1 cellular context compared by ENCODE assay signal in genomic region chr3:9422712-9423424, GRCh38.
TF ChIP-seq lines count a peak whose summit lies in the region.

No MANE protein-coding gene starts in this region.

TF ChIP-seq in HepG2, 621 proteins besides CTCF, POLR2A, EP300 and RAD21 (continued from another document and continues in another):
- TF ChIP-seq ZNF839 (CRISPR knock-in tag; IDR thresholded peaks at IDR 0.05; ENCODE audit: borderline replicate concordance) = no peak
- no peak for TF ChIP-seq ZNF577 (CRISPR knock-in tag; IDR thresholded peaks at IDR 0.05; ENCODE audit: borderline replicate concordance, low read depth)
- TF ChIP-seq ZNF788 (CRISPR knock-in tag; IDR thresholded peaks at IDR 0.05; ENCODE audit: borderline replicate concordance) = peak; percentile 79; the same call in 1 of the 2 replicates
- peak; percentile 34; the same call in 1 of the 2 replicates for TF ChIP-seq RFXANK (CRISPR knock-in tag; IDR thresholded peaks at IDR 0.05)
- TF ChIP-seq THAP9 (CRISPR knock-in tag; IDR thresholded peaks at IDR 0.05; ENCODE audit: borderline replicate concordance) = no peak
- no peak for TF ChIP-seq RELA (CRISPR knock-in tag; IDR thresholded peaks at IDR 0.05)
- no peak for TF ChIP-seq ZNF703 (CRISPR knock-in tag; IDR thresholded peaks at IDR 0.05; ENCODE audit: borderline replicate concordance)
- peak; percentile 17; the same call in 1 of the 2 replicates for TF ChIP-seq ZNF205 (CRISPR knock-in tag; IDR thresholded peaks at IDR 0.05)
- no peak for TF ChIP-seq ZNF784 (CRISPR knock-in tag; IDR thresholded peaks at IDR 0.05; ENCODE audit: borderline replicate concordance)
- TF ChIP-seq ZNF660 (CRISPR knock-in tag; IDR thresholded peaks at IDR 0.05; ENCODE audit: borderline replicate concordance, low read depth) = no peak
- TF ChIP-seq ZNF83 (CRISPR knock-in tag; IDR thresholded peaks at IDR 0.05; ENCODE audit: borderline replicate concordance) = no peak
- TF ChIP-seq KLF6 (CRISPR knock-in tag; IDR thresholded peaks at IDR 0.05) = peak; percentile 59
- TF ChIP-seq ZNF414 (CRISPR knock-in tag; IDR thresholded peaks at IDR 0.05) = no peak; the same call in 1 of the 2 replicates
- TF ChIP-seq FOSL2 (CRISPR knock-in tag; IDR thresholded peaks at IDR 0.05) = peak; percentile 82
- no peak for TF ChIP-seq TP53 (CRISPR knock-in tag; conservative IDR thresholded peaks at IDR 0.05)
- TF ChIP-seq ZNF737 (CRISPR knock-in tag; IDR thresholded peaks at IDR 0.05; ENCODE audit: borderline replicate concordance) = no peak
- no peak for TF ChIP-seq MAF1 (CRISPR knock-in tag; IDR thresholded peaks at IDR 0.05; ENCODE audit: borderline replicate concordance)
- peak; percentile 82; the same call in 1 of the 2 replicates for TF ChIP-seq PRDM10 (CRISPR knock-in tag; IDR thresholded peaks at IDR 0.05; ENCODE audit: low read depth)
- TF ChIP-seq NFATC3 (CRISPR knock-in tag; IDR thresholded peaks at IDR 0.05) = 0 out of 2 replicates have a peak, but pooled peaks have one; percentile 18
- no peak for TF ChIP-seq ZNF333 (CRISPR knock-in tag; IDR thresholded peaks at IDR 0.05; ENCODE audit: borderline replicate concordance)
- TF ChIP-seq CEBPZ (IDR thresholded peaks at IDR 0.05; ENCODE audit: low read length) = no peak
- no peak for TF ChIP-seq IKZF1 (IDR thresholded peaks at IDR 0.05)
- TF ChIP-seq JUNB (CRISPR knock-in tag; IDR thresholded peaks at IDR 0.05; ENCODE audit: borderline replicate concordance) = no peak
- TF ChIP-seq AKNA (CRISPR knock-in tag; IDR thresholded peaks at IDR 0.05; ENCODE audit: borderline replicate concordance) = no peak
- no peak for TF ChIP-seq HCFC1 (IDR thresholded peaks at IDR 0.05; ENCODE audit: low read depth, low read length)
- no peak for TF ChIP-seq ZNF563 (CRISPR knock-in tag; IDR thresholded peaks at IDR 0.05)
- no peak for TF ChIP-seq CENPX (CRISPR knock-in tag; IDR thresholded peaks at IDR 0.05)
- peak; percentile 42; the same call in 1 of the 2 replicates for TF ChIP-seq HINFP (CRISPR knock-in tag; IDR thresholded peaks at IDR 0.05; ENCODE audit: low read depth)
- TF ChIP-seq ELK4 (CRISPR knock-in tag; IDR thresholded peaks at IDR 0.05; ENCODE audit: borderline replicate concordance) = no peak
- TF ChIP-seq TFDP2 (CRISPR knock-in tag; IDR thresholded peaks at IDR 0.05) = no peak
- TF ChIP-seq ZNF691 (CRISPR knock-in tag; IDR thresholded peaks at IDR 0.05; ENCODE audit: borderline replicate concordance, low read depth) = no peak
- no peak for TF ChIP-seq ONECUT2 (CRISPR knock-in tag; IDR thresholded peaks at IDR 0.05)
- no peak for TF ChIP-seq RFX3 (CRISPR knock-in tag; IDR thresholded peaks at IDR 0.05)
